In genomic region chr16:75265911-75266701, GRCh38 we compare ENCODE assay signal across 1 cellular context.
TF ChIP-seq lines count a peak whose summit lies in the region.

No MANE protein-coding gene starts in this region.

TF ChIP-seq in HepG2, 621 proteins besides CTCF, POLR2A, EP300 and RAD21 (continued from another document and continues in another):
- TF ChIP-seq GRHL1 (CRISPR knock-in tag; conservative IDR thresholded peaks at IDR 0.05) (no peak), HNRNPK (IDR thresholded peaks at IDR 0.05; ENCODE audit: low read depth, low read length, poor library complexity, severe bottlenecking) (peak; percentile 94), SMC3 (IDR thresholded peaks at IDR 0.05; ENCODE audit: low read length) (no peak), ZNF674 (CRISPR knock-in tag; IDR thresholded peaks at IDR 0.05; ENCODE audit: low read depth) (peak; percentile 91; the same call in 1 of the 2 replicates), HNF1B (CRISPR knock-in tag; IDR thresholded peaks at IDR 0.05) (peak; percentile 45; the same call in 1 of the 2 replicates), SPEN (CRISPR knock-in tag; IDR thresholded peaks at IDR 0.05; ENCODE audit: low read depth) (peak; percentile 94; the same call in 1 of the 2 replicates), CBX5 (CRISPR knock-in tag; IDR thresholded peaks at IDR 0.05; ENCODE audit: borderline replicate concordance) (peak; percentile 80; the same call in 1 of the 2 replicates), ZSCAN21 (CRISPR knock-in tag; IDR thresholded peaks at IDR 0.05; ENCODE audit: borderline replicate concordance) (peak; percentile 90), KMT2A (CRISPR knock-in tag; IDR thresholded peaks at IDR 0.05) (peak; percentile 79), SP2 (CRISPR knock-in tag; IDR thresholded peaks at IDR 0.05) (no peak), MNT (IDR thresholded peaks at IDR 0.05) (no peak), RXRB (CRISPR knock-in tag; IDR thresholded peaks at IDR 0.05; ENCODE audit: borderline replicate concordance) (peak; percentile 59; the same call in 1 of the 2 replicates), U2AF2 (IDR thresholded peaks at IDR 0.05; ENCODE audit: low read depth, low read length) (no peak), MED13 (CRISPR knock-in tag; IDR thresholded peaks at IDR 0.05) (peak; percentile 79), PHF8 (CRISPR knock-in tag; IDR thresholded peaks at IDR 0.05) (peak; percentile 92), MYPOP (CRISPR knock-in tag; IDR thresholded peaks at IDR 0.05) (0 out of 2 replicates have a peak, but pooled peaks have one; percentile 26), ZUFSP (CRISPR knock-in tag; IDR thresholded peaks at IDR 0.05; ENCODE audit: borderline replicate concordance) (no peak), ARID3A (IDR thresholded peaks at IDR 0.05; ENCODE audit: low read depth, low read length) (no peak), RFXAP (CRISPR knock-in tag; IDR thresholded peaks at IDR 0.05; ENCODE audit: borderline replicate concordance) (peak; percentile 75; the same call in 1 of the 2 replicates), ZNF7 (CRISPR knock-in tag; IDR thresholded peaks at IDR 0.05) (no peak), MTA1 (CRISPR knock-in tag; IDR thresholded peaks at IDR 0.05; ENCODE audit: borderline replicate concordance) (peak; percentile 85), ZNF768 (CRISPR knock-in tag; IDR thresholded peaks at IDR 0.05) (peak; percentile 70; the same call in 1 of the 2 replicates), ZNF784 (CRISPR knock-in tag; IDR thresholded peaks at IDR 0.05; ENCODE audit: borderline replicate concordance) (0 out of 2 replicates have a peak, but pooled peaks have one; percentile 49), ATF6 (CRISPR knock-in tag; conservative IDR thresholded peaks at IDR 0.05) (no peak), ZNF687 (CRISPR knock-in tag; IDR thresholded peaks at IDR 0.05) (peak; percentile 88), ZNF34 (CRISPR knock-in tag; IDR thresholded peaks at IDR 0.05; ENCODE audit: borderline replicate concordance) (peak; percentile 94), ZMYM3 (CRISPR knock-in tag; IDR thresholded peaks at IDR 0.05) (peak; percentile 80; the same call in 1 of the 2 replicates), MIXL1 (CRISPR knock-in tag; IDR thresholded peaks at IDR 0.05) (no peak), HOXA9 (CRISPR knock-in tag; IDR thresholded peaks at IDR 0.05; ENCODE audit: borderline replicate concordance) (peak; percentile 89; the same call in 1 of the 2 replicates), ZNF124 (CRISPR knock-in tag; IDR thresholded peaks at IDR 0.05) (0 out of 2 replicates have a peak, but pooled peaks have one; percentile 51), ZNF563 (CRISPR knock-in tag; IDR thresholded peaks at IDR 0.05) (peak; percentile 63; the same call in 1 of the 2 replicates), ZNF720 (CRISPR knock-in tag; IDR thresholded peaks at IDR 0.05) (no peak), ZNF562 (CRISPR knock-in tag; IDR thresholded peaks at IDR 0.05; ENCODE audit: borderline replicate concordance) (no peak), ZXDC (CRISPR knock-in tag; IDR thresholded peaks at IDR 0.05) (peak; percentile 68; the same call in 1 of the 2 replicates), ZNF501 (CRISPR knock-in tag; IDR thresholded peaks at IDR 0.05) (peak; percentile 81), SAFB2 (CRISPR knock-in tag; IDR thresholded peaks at IDR 0.05; ENCODE audit: borderline replicate concordance, low read depth) (no peak; the same call in 1 of the 2 replicates)
